Comparison of ENCODE assay signal across 1 cellular context in the genomic region with DNA sequence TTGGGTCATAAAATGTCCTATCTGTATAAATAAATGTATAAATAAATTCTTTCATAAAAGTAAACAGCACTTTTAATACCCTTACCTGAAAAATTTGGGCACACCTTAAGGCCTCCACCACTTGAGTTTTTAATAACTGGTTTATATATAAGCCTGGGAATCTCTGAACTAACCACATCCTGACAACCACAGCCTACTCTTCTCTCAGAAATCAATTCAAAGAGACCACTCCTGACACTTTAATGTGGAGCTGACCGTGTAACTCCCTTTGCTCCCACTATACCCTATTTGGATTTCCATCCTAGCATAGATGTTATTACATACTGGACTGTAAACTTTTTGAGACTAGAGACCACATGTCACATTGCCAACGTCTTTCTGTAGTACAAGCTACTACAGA.
TF ChIP-seq lines count a peak whose summit lies in the region.

No MANE protein-coding gene starts in this region.

TF ChIP-seq in H1, 55 proteins besides CTCF, POLR2A, EP300 and RAD21:
- no peak for TF ChIP-seq SIX5 (IDR thresholded peaks at IDR 0.05; ENCODE audit: low read depth, low read length)
- no peak for TF ChIP-seq TBP (IDR thresholded peaks at IDR 0.05; ENCODE audit: low read depth, low read length)
- no peak for TF ChIP-seq CBX5 (IDR thresholded peaks at IDR 0.05; ENCODE audit: low read depth, low read length)
- TF ChIP-seq RNF2 (IDR thresholded peaks at IDR 0.05; ENCODE audit: borderline replicate concordance, low read depth, low read length, missing control alignments, poor library complexity, severe bottlenecking): no peak
- TF ChIP-seq, protein P1, sequence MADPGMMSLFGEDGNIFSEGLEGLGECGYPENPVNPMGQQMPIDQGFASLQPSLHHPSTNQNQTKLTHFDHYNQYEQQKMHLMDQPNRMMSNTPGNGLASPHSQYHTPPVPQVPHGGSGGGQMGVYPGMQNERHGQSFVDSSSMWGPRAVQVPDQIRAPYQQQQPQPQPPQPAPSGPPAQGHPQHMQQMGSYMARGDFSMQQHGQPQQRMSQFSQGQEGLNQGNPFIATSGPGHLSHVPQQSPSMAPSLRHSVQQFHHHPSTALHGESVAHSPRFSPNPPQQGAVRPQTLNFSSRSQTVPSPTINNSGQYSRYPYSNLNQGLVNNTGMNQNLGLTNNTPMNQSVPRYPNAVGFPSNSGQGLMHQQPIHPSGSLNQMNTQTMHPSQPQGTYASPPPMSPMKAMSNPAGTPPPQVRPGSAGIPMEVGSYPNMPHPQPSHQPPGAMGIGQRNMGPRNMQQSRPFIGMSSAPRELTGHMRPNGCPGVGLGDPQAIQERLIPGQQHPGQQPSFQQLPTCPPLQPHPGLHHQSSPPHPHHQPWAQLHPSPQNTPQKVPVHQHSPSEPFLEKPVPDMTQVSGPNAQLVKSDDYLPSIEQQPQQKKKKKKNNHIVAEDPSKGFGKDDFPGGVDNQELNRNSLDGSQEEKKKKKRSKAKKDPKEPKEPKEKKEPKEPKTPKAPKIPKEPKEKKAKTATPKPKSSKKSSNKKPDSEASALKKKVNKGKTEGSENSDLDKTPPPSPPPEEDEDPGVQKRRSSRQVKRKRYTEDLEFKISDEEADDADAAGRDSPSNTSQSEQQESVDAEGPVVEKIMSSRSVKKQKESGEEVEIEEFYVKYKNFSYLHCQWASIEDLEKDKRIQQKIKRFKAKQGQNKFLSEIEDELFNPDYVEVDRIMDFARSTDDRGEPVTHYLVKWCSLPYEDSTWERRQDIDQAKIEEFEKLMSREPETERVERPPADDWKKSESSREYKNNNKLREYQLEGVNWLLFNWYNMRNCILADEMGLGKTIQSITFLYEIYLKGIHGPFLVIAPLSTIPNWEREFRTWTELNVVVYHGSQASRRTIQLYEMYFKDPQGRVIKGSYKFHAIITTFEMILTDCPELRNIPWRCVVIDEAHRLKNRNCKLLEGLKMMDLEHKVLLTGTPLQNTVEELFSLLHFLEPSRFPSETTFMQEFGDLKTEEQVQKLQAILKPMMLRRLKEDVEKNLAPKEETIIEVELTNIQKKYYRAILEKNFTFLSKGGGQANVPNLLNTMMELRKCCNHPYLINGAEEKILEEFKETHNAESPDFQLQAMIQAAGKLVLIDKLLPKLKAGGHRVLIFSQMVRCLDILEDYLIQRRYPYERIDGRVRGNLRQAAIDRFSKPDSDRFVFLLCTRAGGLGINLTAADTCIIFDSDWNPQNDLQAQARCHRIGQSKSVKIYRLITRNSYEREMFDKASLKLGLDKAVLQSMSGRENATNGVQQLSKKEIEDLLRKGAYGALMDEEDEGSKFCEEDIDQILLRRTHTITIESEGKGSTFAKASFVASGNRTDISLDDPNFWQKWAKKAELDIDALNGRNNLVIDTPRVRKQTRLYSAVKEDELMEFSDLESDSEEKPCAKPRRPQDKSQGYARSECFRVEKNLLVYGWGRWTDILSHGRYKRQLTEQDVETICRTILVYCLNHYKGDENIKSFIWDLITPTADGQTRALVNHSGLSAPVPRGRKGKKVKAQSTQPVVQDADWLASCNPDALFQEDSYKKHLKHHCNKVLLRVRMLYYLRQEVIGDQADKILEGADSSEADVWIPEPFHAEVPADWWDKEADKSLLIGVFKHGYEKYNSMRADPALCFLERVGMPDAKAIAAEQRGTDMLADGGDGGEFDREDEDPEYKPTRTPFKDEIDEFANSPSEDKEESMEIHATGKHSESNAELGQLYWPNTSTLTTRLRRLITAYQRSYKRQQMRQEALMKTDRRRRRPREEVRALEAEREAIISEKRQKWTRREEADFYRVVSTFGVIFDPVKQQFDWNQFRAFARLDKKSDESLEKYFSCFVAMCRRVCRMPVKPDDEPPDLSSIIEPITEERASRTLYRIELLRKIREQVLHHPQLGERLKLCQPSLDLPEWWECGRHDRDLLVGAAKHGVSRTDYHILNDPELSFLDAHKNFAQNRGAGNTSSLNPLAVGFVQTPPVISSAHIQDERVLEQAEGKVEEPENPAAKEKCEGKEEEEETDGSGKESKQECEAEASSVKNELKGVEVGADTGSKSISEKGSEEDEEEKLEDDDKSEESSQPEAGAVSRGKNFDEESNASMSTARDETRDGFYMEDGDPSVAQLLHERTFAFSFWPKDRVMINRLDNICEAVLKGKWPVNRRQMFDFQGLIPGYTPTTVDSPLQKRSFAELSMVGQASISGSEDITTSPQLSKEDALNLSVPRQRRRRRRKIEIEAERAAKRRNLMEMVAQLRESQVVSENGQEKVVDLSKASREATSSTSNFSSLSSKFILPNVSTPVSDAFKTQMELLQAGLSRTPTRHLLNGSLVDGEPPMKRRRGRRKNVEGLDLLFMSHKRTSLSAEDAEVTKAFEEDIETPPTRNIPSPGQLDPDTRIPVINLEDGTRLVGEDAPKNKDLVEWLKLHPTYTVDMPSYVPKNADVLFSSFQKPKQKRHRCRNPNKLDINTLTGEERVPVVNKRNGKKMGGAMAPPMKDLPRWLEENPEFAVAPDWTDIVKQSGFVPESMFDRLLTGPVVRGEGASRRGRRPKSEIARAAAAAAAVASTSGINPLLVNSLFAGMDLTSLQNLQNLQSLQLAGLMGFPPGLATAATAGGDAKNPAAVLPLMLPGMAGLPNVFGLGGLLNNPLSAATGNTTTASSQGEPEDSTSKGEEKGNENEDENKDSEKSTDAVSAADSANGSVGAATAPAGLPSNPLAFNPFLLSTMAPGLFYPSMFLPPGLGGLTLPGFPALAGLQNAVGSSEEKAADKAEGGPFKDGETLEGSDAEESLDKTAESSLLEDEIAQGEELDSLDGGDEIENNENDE (IDR thresholded peaks at IDR 0.05; ENCODE audit: insufficient replicate concordance, low read length): no peak
- TF ChIP-seq, protein P2, sequence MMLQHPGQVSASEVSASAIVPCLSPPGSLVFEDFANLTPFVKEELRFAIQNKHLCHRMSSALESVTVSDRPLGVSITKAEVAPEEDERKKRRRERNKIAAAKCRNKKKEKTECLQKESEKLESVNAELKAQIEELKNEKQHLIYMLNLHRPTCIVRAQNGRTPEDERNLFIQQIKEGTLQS (IDR thresholded peaks at IDR 0.05; ENCODE audit: insufficient read depth, low read depth, low read length): no peak
